ENCODE assay signal across 33 cellular contexts in genomic region chr2:109293663-109294062, GRCh38.
"Had no signal": no experiment of that assay in that cellular context is flagged by ENCODE, and none has a peak within 500 bp of the region (broad histone marks: within the 10 kb centered on the region; RNA-seq: fewer than 3 reads in every experiment).

No MANE protein-coding gene starts in this region.

- H3K4me1 Mint-ChIP-seq: activated CD4-positive, alpha-beta T cell treated with anti-CD3 and anti-CD28 coated beads for 36 hours; activated CD8-positive, alpha-beta memory T cell treated with anti-CD3 and anti-CD28 coated beads, Interleukin-2, amount 10 ng/mL, durations not matched to agents 7 days and 5 days; activated naive CD4-positive, alpha-beta T cell treated with anti-CD3 and anti-CD28 coated beads, Interleukin-2, amount 50 U/mL, for 24 hours had no signal

- H3K27ac ChIP-seq: adrenal gland, body of pancreas, breast epithelium, cardiac muscle cell, epithelial cell of prostate, esophagus squamous epithelium, gastroesophageal sphincter had no signal

- H3K9me3 Mint-ChIP-seq: activated CD4-positive, alpha-beta T cell treated with anti-CD3 and anti-CD28 coated beads, Interleukin-2, amount 10 ng/mL, durations not matched to agents 24 days and 14 days; activated naive CD4-positive, alpha-beta T cell treated with anti-CD3 and anti-CD28 coated beads for 36 hours; activated naive CD4-positive, alpha-beta T cell treated with anti-CD3 and anti-CD28 coated beads, Interleukin-2, amount 50 U/mL, for 24 hours; activated naive CD8-positive, alpha-beta T cell treated with anti-CD3 and anti-CD28 coated beads, Interleukin-2, amount 50 U/mL, for 24 hours; activated T-helper 1 cell treated with anti-CD3 and anti-CD28 coated beads, Interleukin-12 subunit alpha, Interleukin-12 subunit beta, Interleukin-2, Interleukin-4 antibody, amounts not matched to agents 30 ng/mL and 10 ng/mL and 1 ng/mL, durations not matched to agents 14 hours and 24 hours and 36 hours; activated T-helper 2 cell treated with anti-CD3 and anti-CD28 coated beads, Interferon-gamma antibody, Interleukin-2, Interleukin-4, amounts not matched to agents 10 μg/mL and 5 μg/mL and 100 μg/mL, durations not matched to agents 14 hours and 24 hours and 36 hours had no signal

- DNase-seq: activated CD4-positive, alpha-beta memory T cell treated with anti-CD3 and anti-CD28 coated beads for 36 hours; activated CD4-positive, alpha-beta T cell treated with anti-CD3 and anti-CD28 coated beads for 36 hours; activated CD4-positive, alpha-beta T cell treated with anti-CD3 and anti-CD28 coated beads, Interleukin-2, amount 10 ng/mL, durations not matched to agents 24 days and 14 days; activated CD4-positive, CD25-positive, alpha-beta regulatory T cell; activated CD4-positive, CD25-positive, alpha-beta regulatory T cell treated with anti-CD3 and anti-CD28 coated beads, Interleukin-2, amount 50 U/mL, for 72 hours; activated CD8-positive, alpha-beta memory T cell treated with anti-CD3 and anti-CD28 coated beads, Interleukin-2, amount 10 ng/mL, durations not matched to agents 7 days and 5 days; activated CD8-positive, alpha-beta memory T cell treated with anti-CD3 and anti-CD28 coated beads, Interleukin-2, amount 50 U/mL, for 4 hours; activated CD8-positive, alpha-beta T cell treated with anti-CD3 and anti-CD28 coated beads, Interleukin-2, amount 10 ng/mL, durations not matched to agents 7 days and 5 days; activated effector memory CD4-positive, alpha-beta T cell treated with anti-CD3 and anti-CD28 coated beads, Interleukin-2, amount 50 U/mL, for 16 hours; activated naive CD4-positive, alpha-beta T cell treated with anti-CD3 and anti-CD28 coated beads for 36 hours; activated naive CD8-positive, alpha-beta T cell treated with anti-CD3 and anti-CD28 coated beads for 36 hours; activated naive CD8-positive, alpha-beta T cell treated with anti-CD3 and anti-CD28 coated beads, Interleukin-2, amount 50 U/mL, for 24 hours; activated T-cell treated with anti-CD3 and anti-CD28 coated beads, Interleukin-2, amount 50 U/mL, for 1 hour; activated T-cell treated with anti-CD3 and anti-CD28 coated beads, Interleukin-2, amount 50 U/mL, for 48 hours; adrenal gland; amygdala; aorta; body of pancreas; central memory CD4-positive, alpha-beta T cell; cerebellar nuclear complex; cortex of kidney; dermis blood vessel endothelial cell; effector CD8-positive, alpha-beta T cell; esophagus squamous epithelium; foreskin melanocyte; T-helper 2 cell had no signal

- H3K4me3 ChIP-seq: adrenal gland, body of pancreas, breast epithelium, cardiac muscle cell, esophagus squamous epithelium, gastroesophageal sphincter had no signal

- H3K27ac Mint-ChIP-seq: activated CD4-positive, alpha-beta memory T cell treated with anti-CD3 and anti-CD28 coated beads for 36 hours; activated CD4-positive, alpha-beta T cell treated with anti-CD3 and anti-CD28 coated beads for 36 hours; activated CD4-positive, alpha-beta T cell treated with anti-CD3 and anti-CD28 coated beads, Interleukin-2, amount 10 ng/mL, durations not matched to agents 24 days and 14 days; activated CD8-positive, alpha-beta memory T cell treated with anti-CD3 and anti-CD28 coated beads, Interleukin-2, amount 10 ng/mL, durations not matched to agents 7 days and 5 days; activated CD8-positive, alpha-beta T cell treated with anti-CD3 and anti-CD28 coated beads, Interleukin-2, amount 10 ng/mL, durations not matched to agents 7 days and 5 days; activated naive CD4-positive, alpha-beta T cell treated with anti-CD3 and anti-CD28 coated beads for 36 hours; activated naive CD4-positive, alpha-beta T cell treated with anti-CD3 and anti-CD28 coated beads, Interleukin-2, amount 50 U/mL, for 24 hours; activated naive CD8-positive, alpha-beta T cell treated with anti-CD3 and anti-CD28 coated beads for 36 hours; activated naive CD8-positive, alpha-beta T cell treated with anti-CD3 and anti-CD28 coated beads, Interleukin-2, amount 50 U/mL, for 24 hours; activated T-helper 1 cell treated with anti-CD3 and anti-CD28 coated beads, Interleukin-12 subunit alpha, Interleukin-12 subunit beta, Interleukin-2, Interleukin-4 antibody, amounts not matched to agents 30 ng/mL and 10 ng/mL and 1 ng/mL, durations not matched to agents 14 hours and 24 hours and 36 hours; activated T-helper 2 cell treated with anti-CD3 and anti-CD28 coated beads, Interferon-gamma antibody, Interleukin-2, Interleukin-4, amounts not matched to agents 10 μg/mL and 5 μg/mL and 100 μg/mL, durations not matched to agents 14 hours and 24 hours and 36 hours had no signal

- H3K4me3 Mint-ChIP-seq: activated CD4-positive, alpha-beta memory T cell treated with anti-CD3 and anti-CD28 coated beads for 36 hours; activated CD4-positive, alpha-beta T cell treated with anti-CD3 and anti-CD28 coated beads for 36 hours; activated CD4-positive, alpha-beta T cell treated with anti-CD3 and anti-CD28 coated beads, Interleukin-2, amount 10 ng/mL, durations not matched to agents 24 days and 14 days; activated CD8-positive, alpha-beta memory T cell treated with anti-CD3 and anti-CD28 coated beads, Interleukin-2, amount 10 ng/mL, durations not matched to agents 7 days and 5 days; activated CD8-positive, alpha-beta T cell treated with anti-CD3 and anti-CD28 coated beads, Interleukin-2, amount 10 ng/mL, durations not matched to agents 7 days and 5 days; activated naive CD4-positive, alpha-beta T cell treated with anti-CD3 and anti-CD28 coated beads for 36 hours; activated naive CD4-positive, alpha-beta T cell treated with anti-CD3 and anti-CD28 coated beads, Interleukin-2, amount 50 U/mL, for 24 hours; activated naive CD8-positive, alpha-beta T cell treated with anti-CD3 and anti-CD28 coated beads for 36 hours; activated naive CD8-positive, alpha-beta T cell treated with anti-CD3 and anti-CD28 coated beads, Interleukin-2, amount 50 U/mL, for 24 hours; activated T-helper 1 cell treated with anti-CD3 and anti-CD28 coated beads, Interleukin-12 subunit alpha, Interleukin-12 subunit beta, Interleukin-2, Interleukin-4 antibody, amounts not matched to agents 30 ng/mL and 10 ng/mL and 1 ng/mL, durations not matched to agents 14 hours and 24 hours and 36 hours had no signal

- H3K4me1 ChIP-seq: body of pancreas, breast epithelium had no signal

- H3K36me3 Mint-ChIP-seq: activated CD4-positive, alpha-beta memory T cell treated with anti-CD3 and anti-CD28 coated beads for 36 hours; activated CD8-positive, alpha-beta memory T cell treated with anti-CD3 and anti-CD28 coated beads, Interleukin-2, amount 10 ng/mL, durations not matched to agents 7 days and 5 days; activated naive CD4-positive, alpha-beta T cell treated with anti-CD3 and anti-CD28 coated beads, Interleukin-2, amount 50 U/mL, for 24 hours had no signal

- H3K27me3 Mint-ChIP-seq: activated CD4-positive, alpha-beta memory T cell treated with anti-CD3 and anti-CD28 coated beads for 36 hours; activated CD4-positive, alpha-beta T cell treated with anti-CD3 and anti-CD28 coated beads for 36 hours; activated naive CD4-positive, alpha-beta T cell treated with anti-CD3 and anti-CD28 coated beads, Interleukin-2, amount 50 U/mL, for 24 hours; activated naive CD8-positive, alpha-beta T cell treated with anti-CD3 and anti-CD28 coated beads for 36 hours; activated naive CD8-positive, alpha-beta T cell treated with anti-CD3 and anti-CD28 coated beads, Interleukin-2, amount 50 U/mL, for 24 hours had no signal

- H3K27me3 ChIP-seq: adrenal gland, body of pancreas, breast epithelium, esophagus squamous epithelium, gastroesophageal sphincter had no signal

- H3K36me3 ChIP-seq: adrenal gland, breast epithelium, cardiac muscle cell, esophagus squamous epithelium, gastroesophageal sphincter had no signal

- H3K9me3 ChIP-seq: adrenal gland, body of pancreas, esophagus squamous epithelium had no signal

- ATAC-seq: activated CD4-positive, alpha-beta T cell treated with anti-CD3 and anti-CD28 coated beads for 36 hours; activated CD8-positive, alpha-beta memory T cell treated with anti-CD3 and anti-CD28 coated beads, Interleukin-2, amount 10 ng/mL, durations not matched to agents 7 days and 5 days; activated CD8-positive, alpha-beta T cell treated with anti-CD3 and anti-CD28 coated beads, Interleukin-2, amount 10 ng/mL, durations not matched to agents 7 days and 5 days; activated naive CD8-positive, alpha-beta T cell treated with anti-CD3 and anti-CD28 coated beads, Interleukin-2, amount 50 U/mL, for 24 hours; body of pancreas; gastroesophageal sphincter had no signal
